In genomic region chr6:118252474-118252873, GRCh38 we compare ENCODE assay signal across 1 cellular context.
TF ChIP-seq lines count a peak whose summit lies in the region.

No MANE protein-coding gene starts in this region.

TF ChIP-seq in SK-N-SH, 30 proteins besides CTCF, POLR2A, EP300 and RAD21 (continued from another document):
- TF ChIP-seq REST (IDR thresholded peaks at IDR 0.05; ENCODE audit: low read depth, low read length) (no peak), NFIC (IDR thresholded peaks at IDR 0.05; ENCODE audit: borderline replicate concordance) (no peak), NRF1 (IDR thresholded peaks at IDR 0.05; ENCODE audit: low read depth, low read length) (no peak), ELF1 (IDR thresholded peaks at IDR 0.05) (no peak), MAX (IDR thresholded peaks at IDR 0.05; ENCODE audit: low read depth) (no peak), IRF3 (IDR thresholded peaks at IDR 0.05; ENCODE audit: low read depth, low read length) (no peak), TEAD4 (IDR thresholded peaks at IDR 0.05; ENCODE audit: borderline replicate concordance, insufficient read depth) (no peak), YY1 (IDR thresholded peaks at IDR 0.05; ENCODE audit: low read depth) (no peak), GABPA (IDR thresholded peaks at IDR 0.05; ENCODE audit: low read depth) (no peak), POLR2AphosphoS5 (IDR thresholded peaks at IDR 0.05; ENCODE audit: low read depth, low read length) (no peak), MEF2A (IDR thresholded peaks at IDR 0.05; ENCODE audit: borderline replicate concordance, low read depth) (no peak)
